Comparison of ENCODE assay signal across 25 cellular contexts in genomic region chr11:6229911-6230310, GRCh38. TPM values are rescaled to one million over a fixed set of nuclear protein-coding genes. Genes with fewer than 3 reads are reported as not detected.
DNase-seq lines count a peak whose midpoint lies in the region; ATAC-seq, FAIRE-seq and TF ChIP-seq lines count a peak whose summit lies in the region.
"Had no signal": no experiment of that assay in that cellular context is flagged by ENCODE, and none has a peak within 500 bp of the region (broad histone marks: within the 10 kb centered on the region; RNA-seq: fewer than 3 reads in every experiment).

No MANE protein-coding gene starts in this region.

- H3K9me3 ChIP-seq in GM12878 (replicated peaks; ENCODE audit: control insufficient read depth, insufficient read depth, low read length) = no peaks in the 10 kb centered on the region; the same call in 2 of the 3 replicates
- H3K9me3 ChIP-seq in naive thymus-derived CD4-positive, alpha-beta T cell (ENCODE audit: control insufficient read depth in 2 of 3, low read length in 3 of 3) = no peaks in the 10 kb centered on the region
- H3K9me3 ChIP-seq in stomach = no peaks in the 10 kb centered on the region
- H3K9me3 ChIP-seq: suprapubic skin had no signal

- H3K4me1 Mint-ChIP-seq in naive thymus-derived CD4-positive, alpha-beta T cell = peaks cover 49 to 91% (median 83%) of the 10 kb centered on the region in 7 donors

- H3K27ac ChIP-seq in GM12878 (ENCODE audit: control insufficient read depth, insufficient read depth) (no peak overlapping the region), stomach (peak overlapping the region in 2 of 5 donors; percentile 16 to 48)
- H3K27ac ChIP-seq in naive thymus-derived CD4-positive, alpha-beta T cell (ENCODE audit: low read depth, low read length) = no peak overlapping the region
- H3K27ac ChIP-seq: epithelial cell of prostate, PC-9, suprapubic skin had no signal

- in situ Hi-C loops in GM12878 (cut with MboI) = no loop called here

- peak overlapping the region in 5 of 10 donors; percentile 16 to 34 (median 18) for H3K4me3 Mint-ChIP-seq in naive thymus-derived CD4-positive, alpha-beta T cell
- H3K4me3 Mint-ChIP-seq: activated B cell treated with CpG ODN at 0.5 μM for 24 hours had no signal

- peaks cover 0 to 2% (median 0%) of the 10 kb centered on the region in 11 donors for H3K9me3 Mint-ChIP-seq in naive thymus-derived CD4-positive, alpha-beta T cell
- H3K9me3 Mint-ChIP-seq: activated B cell treated with CpG ODN at 0.5 μM for 24 hours; CD4-positive, CD25-positive, alpha-beta regulatory T cell had no signal

- no peak for TF ChIP-seq POLR2A in GM12878 (IDR thresholded peaks at IDR 0.05; ENCODE audit: low read depth, low read length)
- no peak for TF ChIP-seq POLR2A in stomach (IDR thresholded peaks at IDR 0.05)

- DNase-seq in NK-92 treated with Interleukin-12 subunit alpha and Interleukin-12 subunit beta, amount 100 ng/mL, for 24 hours (lab: John Stamatoyannopoulos, UW) = peak; percentile 51
- DNase-seq in NK-92 (lab: John Stamatoyannopoulos, UW; ENCODE audit: unreplicated experiment) (no peak), GM12878 (ENCODE audit: low read depth, low spot score) (no peak), stomach (no peak), T1000 (lab: John Stamatoyannopoulos, UW) (no peak), putamen (ENCODE audit: low spot score) (no peak)
- DNase-seq in Jurkat, Clone E6-1 (ENCODE audit: low read depth, low spot score) = peak; percentile 48
- DNase-seq in naive thymus-derived CD4-positive, alpha-beta T cell = no peak
- DNase-seq: 8988T; activated B cell treated with CpG ODN at 0.5 μM for 24 hours; activated T-cell treated with anti-CD3 and anti-CD28 coated beads for 4 hours; anterior cingulate cortex; IMR-90; NCI-H1417; NCI-H345; PC-9; stimulated activated CD4-positive, alpha-beta T cell treated with anti-CD3 and anti-CD28 coated beads, Interleukin-15, amount 100 ng/mL, for 24 hours; SW 1271 had no signal

- no peak for TF ChIP-seq RAD21 in GM12878 (IDR thresholded peaks at IDR 0.05; ENCODE audit: insufficient read depth, low read depth, low read length)

- H4K20me1 ChIP-seq in GM12878 (ENCODE audit: control insufficient read depth, insufficient read depth) = no peaks in the 10 kb centered on the region

- H3K27ac Mint-ChIP-seq in naive thymus-derived CD4-positive, alpha-beta T cell = peak overlapping the region in 5 of 9 donors; percentile 8 to 73 (median 34)
- H3K27ac Mint-ChIP-seq: activated B cell treated with CpG ODN at 0.5 μM for 24 hours had no signal

- no peak for TF ChIP-seq CTCF in GM12878 (IDR thresholded peaks at IDR 0.05 in 2 of 3, conservative IDR thresholded peaks at IDR 0.05 in 1 of 3; ENCODE audit: control insufficient read depth in 2 of 3, extremely low read depth in 1 of 3, insufficient read depth in 1 of 3, low read depth in 3 of 3, low read length in 3 of 3)
- TF ChIP-seq CTCF in stomach (IDR thresholded peaks at IDR 0.05) = no peak

- H3K36me3 ChIP-seq in GM12878 (ENCODE audit: control insufficient read depth in 2 of 2, insufficient read depth in 2 of 2, low read length in 1 of 2) (no peaks in the 10 kb centered on the region), stomach (no peaks in the 10 kb centered on the region)
- no peaks in the 10 kb centered on the region for H3K36me3 ChIP-seq in naive thymus-derived CD4-positive, alpha-beta T cell (ENCODE audit: control insufficient read depth in 2 of 3, insufficient read depth in 3 of 3, low read length in 3 of 3)
- H3K36me3 ChIP-seq: suprapubic skin had no signal

- H3K27me3 ChIP-seq in GM12878 (replicated peaks in 1 of 2; ENCODE audit: control insufficient read depth in 2 of 2, insufficient read depth in 2 of 2, low read length in 1 of 2) (no peaks in the 10 kb centered on the region), stomach (no peaks in the 10 kb centered on the region)
- H3K27me3 ChIP-seq in naive thymus-derived CD4-positive, alpha-beta T cell (ENCODE audit: control insufficient read depth in 2 of 2, insufficient read depth in 2 of 2, low read length in 2 of 2) = no peaks in the 10 kb centered on the region
- H3K27me3 ChIP-seq: suprapubic skin had no signal

- no peak overlapping the region for H3K4me3 ChIP-seq in Jurkat, Clone E6-1 (ENCODE audit: low read length)
- H3K4me3 ChIP-seq in GM12878 (no peak overlapping the region), stomach (no peak overlapping the region)
- H3K4me3 ChIP-seq in naive thymus-derived CD4-positive, alpha-beta T cell (ENCODE audit: low read length) = no peak overlapping the region
- H3K4me3 ChIP-seq: PC-9, suprapubic skin had no signal

- SMC1A ChIA-PET in GM12878 (lab: Charles Lee; ENCODE audit: uncharacterized antibody, unreplicated experiment) = interaction anchor here (0.6 to 2.7 kb wide), 10 partner anchors 9 to 629 kb away, joined by 3 to 14 read pairs (median 4); partner anchors contain the start of gene CNGA4

- no peak for TF ChIP-seq EP300 in GM12878 (IDR thresholded peaks at IDR 0.05; ENCODE audit: borderline replicate concordance in 1 of 2, control insufficient read depth in 1 of 2, low read depth in 2 of 2, low read length in 2 of 2)
- no peak for TF ChIP-seq EP300 in stomach (IDR thresholded peaks at IDR 0.05)

- CTCF ChIA-PET in GM12878 (lab: Yijun Ruan, JAX) = interaction anchor here (0.6 to 1.9 kb wide), 8 partner anchors 8 to 527 kb away, joined by 3 to 12 read pairs (median 4); no protein-coding TSS in a partner anchor
- CTCF ChIA-PET in naive thymus-derived CD4-positive, alpha-beta T cell (lab: Charles Lee) = no interaction called here

- POLR2A ChIA-PET in GM12878 (lab: Charles Lee) = interaction anchor here (0.6 to 1.0 kb wide), 3 partner anchors 236 to 1299 kb away, joined by 3 to 4 read pairs (median 3); no protein-coding TSS in a partner anchor
- POLR2A ChIA-PET in naive thymus-derived CD4-positive, alpha-beta T cell (lab: Charles Lee) = no interaction called here

- intact Hi-C loops in GM12878 (cut with micrococcal nuclease; ENCODE audit: unreplicated experiment) (loop anchor here (10.0 kb wide), 2 partner anchors 255 to 515 kb away; partner anchors contain the start of genes ARFIP2 and TIMM10B), stomach (cut with DNase I; ENCODE audit: low total_unique reads) (no loop called here)
- intact Hi-C loops in naive thymus-derived CD4-positive, alpha-beta T cell (cut with micrococcal nuclease) = loop anchor here (5.0 to 10.0 kb wide), 5 partner anchors 1285 to 1838 kb away; partner anchors contain the start of genes TRIM21 (in 2 of the 2), EIF3F (in 1 of the 2) and PPFIBP2 (in 1 of the 2)

- 0% methylated on average over 2 of the region's 2 CpGs for WGBS in GM12878 (ENCODE audit: insufficient coverage, insufficient replicate concordance, low lambda C conversion rate, missing lambda C conversion rate)
- 20 to 53% (median 33%) methylated on average over 2 of the region's 2 CpGs for WGBS in stomach, 5 donors

- H3K79me2 ChIP-seq in GM12878 (ENCODE audit: control insufficient read depth, insufficient read depth, low read length) = peaks cover 21% of the 10 kb centered on the region

- peaks cover 0 to 31% (median 16%) of the 10 kb centered on the region in 5 donors for H3K36me3 Mint-ChIP-seq in naive thymus-derived CD4-positive, alpha-beta T cell

- RAD21 ChIA-PET in GM12878 (lab: Charles Lee; ENCODE audit: unreplicated experiment) = interaction anchor here (0.8 kb wide), 2 partner anchors 28 to 1266 kb away, joined by 3 read pairs; no protein-coding TSS in a partner anchor

- H3K4me1 ChIP-seq in GM12878 (ENCODE audit: control insufficient read depth, insufficient read depth, low read length) = peaks cover 3% of the 10 kb centered on the region; the same call in 1 of the 2 replicates
- peaks cover 14 to 32% of the 10 kb centered on the region in 2 donors for H3K4me1 ChIP-seq in naive thymus-derived CD4-positive, alpha-beta T cell (ENCODE audit: control insufficient read depth in 2 of 2, insufficient read depth in 2 of 2, low read length in 2 of 2)
- peaks cover 21 to 69% (median 44%) of the 10 kb centered on the region in 4 donors for H3K4me1 ChIP-seq in stomach

- BruUV-seq in GM12878 (replicated peaks; lab: Mats Ljungman, UMichigan) = no TSS peak

- H3K4me2 ChIP-seq in GM12878 (ENCODE audit: control insufficient read depth, insufficient read depth) = peak overlapping the region; percentile 1; the same call in 1 of the 2 replicates
- H3K4me2 ChIP-seq: PC-9 had no signal

- no peak overlapping the region for H2AFZ ChIP-seq in GM12878 (ENCODE audit: control insufficient read depth, low read depth, low read length)
- H2AFZ ChIP-seq: PC-9 had no signal

- no peak for FAIRE-seq in GM12878 (lab: Jason Lieb, UNC)
- FAIRE-seq: islet of Langerhans had no signal

- H3K27me3 Mint-ChIP-seq in naive thymus-derived CD4-positive, alpha-beta T cell = no peaks in the 10 kb centered on the region
- H3K27me3 Mint-ChIP-seq: activated B cell treated with CpG ODN at 0.5 μM for 24 hours; CD4-positive, CD25-positive, alpha-beta regulatory T cell; progenitor cell of endocrine pancreas had no signal

- peak; percentile 3; the same call in 2 of the 3 replicates for ATAC-seq in GM12878
- ATAC-seq in naive thymus-derived CD4-positive, alpha-beta T cell = no peak

- H3K9ac ChIP-seq in GM12878 (ENCODE audit: control insufficient read depth, insufficient read depth, low read length) = no peak overlapping the region

RNA-seq across cellular contexts. Expression of gene FHIP1B, which starts 4.5 kb away (rescaled TPM):
- polyA plus RNA-seq in Jurkat, Clone E6-1 (2012; ENCODE audit: insufficient read depth, insufficient read length) = 22.6 TPM
- total RNA-seq in GM12878 (2013; cell fraction: nucleolus; rRNA removed) = 44.9 and 53.5 TPM in 2 replicates
- 12.0 and 16.0 TPM in 2 replicates for total RNA-seq in GM12878 (2014; rRNA removed)
- 7.4 and 8.8 TPM in 2 replicates for total RNA-seq in GM12878 (2014; rRNA removed; fragmentation: Illumina TruSeq; extraction: Trizol)
- 14.9 and 17.0 TPM in 2 replicates for total RNA-seq in GM12878 (2021)
- polyA plus RNA-seq in GM12878 (2011; ENCODE audit: low read depth) = 10.5 TPM
- polyA plus RNA-seq in GM12878 (2011; rRNA removed) = 18.1 and 28.1 TPM in 2 replicates
- polyA plus RNA-seq in GM12878 (2011; cell fraction: cytosol; rRNA removed) = 38.7 and 45.4 TPM in 2 replicates
- polyA plus RNA-seq in GM12878 (2011; cell fraction: nucleus; rRNA removed) = 186 and 193 TPM in 2 replicates
- 12.9 and 13.4 TPM in 2 replicates for polyA plus RNA-seq in GM12878 (2012)
- 7.7 and 11.6 TPM in 2 replicates for polyA plus RNA-seq in GM12878 (2014; fragmentation: Illumina TruSeq; extraction: Trizol)
- 1 to 10 TPM in 1 of 2 experiments, under 1 TPM in 1; 0.90 to 1.3 TPM for polyA plus RNA-seq in GM12878 (2014; fragmentation: Nextera tagmentation; extraction: Ambion mirVana)
- polyA plus RNA-seq in GM12878 (2014; rRNA removed) = 24.6 and 25.3 TPM in 2 replicates
- 10 to 100 TPM in 1 of 2 experiments, 1 to 10 TPM in 1; 7.8 to 10.7 TPM for polyA plus RNA-seq in GM12878 (2016; fragmentation: Nextera tagmentation; extraction: Ambion mirVana)
- polyA minus RNA-seq in GM12878 (2011; rRNA and poly(A)+ RNA removed) = 29.3 and 35.3 TPM in 2 replicates
- polyA minus RNA-seq in GM12878 (2011; cell fraction: cytosol; rRNA and poly(A)+ RNA removed) = 6.4 and 7.8 TPM in 2 replicates
- 41.0 and 53.2 TPM in 2 replicates for polyA minus RNA-seq in GM12878 (2011; cell fraction: nucleus; rRNA and poly(A)+ RNA removed)
- 10 to 100 TPM; 26.8 to 52.4 (median 44.3) TPM for total RNA-seq in naive thymus-derived CD4-positive, alpha-beta T cell
- 10 to 100 TPM in 1 of 2 donors, 1 to 10 TPM in 1; 9.7 to 20.3 TPM for polyA plus RNA-seq in naive thymus-derived CD4-positive, alpha-beta T cell
- 100 to 1,000 TPM in 2 of 5 donors, 10 to 100 TPM in 3; 22.9 to 324 (median 44.6) TPM for total RNA-seq in stomach
- 10 to 100 TPM; 17.0 to 32.1 (median 19.6) TPM for polyA plus RNA-seq in stomach

RNA-seq across cellular contexts. Expression of gene CNGA4, which starts 9.0 kb away (rescaled TPM):
- polyA plus RNA-seq in Jurkat, Clone E6-1 (2012; ENCODE audit: insufficient read depth, insufficient read length) = not detected
- 0.24 and 0.46 TPM in 2 replicates for total RNA-seq in GM12878 (2013; cell fraction: nucleolus; rRNA removed)
- 0.06 and 0.11 TPM in 2 replicates for total RNA-seq in GM12878 (2014; rRNA removed)
- not detected in 2 replicates for total RNA-seq in GM12878 (2014; rRNA removed; fragmentation: Illumina TruSeq; extraction: Trizol)
- total RNA-seq in GM12878 (2021) = 0.10 TPM in 1 of 2 replicates, not detected in the other
- not detected for polyA plus RNA-seq in GM12878 (2011; ENCODE audit: low read depth)
- polyA plus RNA-seq in GM12878 (2011; rRNA removed) = 0.12 and 0.26 TPM in 2 replicates
- polyA plus RNA-seq in GM12878 (2011; cell fraction: cytosol; rRNA removed) = 0.22 and 0.23 TPM in 2 replicates
- 0.35 and 0.55 TPM in 2 replicates for polyA plus RNA-seq in GM12878 (2011; cell fraction: nucleus; rRNA removed)
- polyA plus RNA-seq in GM12878 (2012) = 0.20 and 0.28 TPM in 2 replicates
- polyA plus RNA-seq in GM12878 (2014; fragmentation: Illumina TruSeq; extraction: Trizol) = 0.07 and 0.13 TPM in 2 replicates
- polyA plus RNA-seq in GM12878 (2014; fragmentation: Nextera tagmentation; extraction: Ambion mirVana) = not detected
- 0.05 and 0.08 TPM in 2 replicates for polyA plus RNA-seq in GM12878 (2014; rRNA removed)
- polyA plus RNA-seq in GM12878 (2016; fragmentation: Nextera tagmentation; extraction: Ambion mirVana) = not detected
- polyA minus RNA-seq in GM12878 (2011; rRNA and poly(A)+ RNA removed) = 0.31 and 0.37 TPM in 2 replicates
- not detected in 2 replicates for polyA minus RNA-seq in GM12878 (2011; cell fraction: cytosol; rRNA and poly(A)+ RNA removed)
- 0.24 and 0.38 TPM in 2 replicates for polyA minus RNA-seq in GM12878 (2011; cell fraction: nucleus; rRNA and poly(A)+ RNA removed)
- total RNA-seq in naive thymus-derived CD4-positive, alpha-beta T cell = under 1 TPM in 4 of 5 experiments, not detected in 1; 0.32 to 0.62 (median 0.37) TPM
- polyA plus RNA-seq in naive thymus-derived CD4-positive, alpha-beta T cell = not detected
- total RNA-seq in stomach = not detected
- under 1 TPM in 1 of 3 donors, not detected in 2; 0.08 TPM for polyA plus RNA-seq in stomach
- total RNA-seq: suprapubic skin had no signal
- polyA plus RNA-seq: CD4-positive, CD25-positive, alpha-beta regulatory T cell had no signal

RNA-seq across cellular contexts. Expression of gene C11orf42, which starts 24.6 kb away (rescaled TPM):
- not detected for polyA plus RNA-seq in Jurkat, Clone E6-1 (2012; ENCODE audit: insufficient read depth, insufficient read length)
- not detected in 2 replicates for total RNA-seq in GM12878 (2013; cell fraction: nucleolus; rRNA removed)
- total RNA-seq in GM12878 (2014; rRNA removed) (not detected in 2 replicates), GM12878 (2014; rRNA removed; fragmentation: Illumina TruSeq; extraction: Trizol) (not detected in 2 replicates), GM12878 (2021) (not detected in 2 replicates), stomach (not detected)
- not detected for polyA plus RNA-seq in GM12878 (2011; ENCODE audit: low read depth)
- polyA plus RNA-seq in GM12878 (2011; rRNA removed) (not detected in 2 replicates), GM12878 (2014; fragmentation: Illumina TruSeq; extraction: Trizol) (not detected in 2 replicates), GM12878 (2014; fragmentation: Nextera tagmentation; extraction: Ambion mirVana) (not detected), GM12878 (2014; rRNA removed) (not detected in 2 replicates), GM12878 (2016; fragmentation: Nextera tagmentation; extraction: Ambion mirVana) (under 1 TPM in 1 of 2 experiments, not detected in 1; 0.19 TPM), stomach (not detected)
- polyA plus RNA-seq in GM12878 (2011; cell fraction: cytosol; rRNA removed) = not detected in 2 replicates
- polyA plus RNA-seq in GM12878 (2011; cell fraction: nucleus; rRNA removed) = not detected in 2 replicates
- 0.13 TPM in 1 of 2 replicates, not detected in the other for polyA plus RNA-seq in GM12878 (2012)
- not detected in 2 replicates for polyA minus RNA-seq in GM12878 (2011; rRNA and poly(A)+ RNA removed)
- polyA minus RNA-seq in GM12878 (2011; cell fraction: cytosol; rRNA and poly(A)+ RNA removed) = not detected in 2 replicates
- not detected in 2 replicates for polyA minus RNA-seq in GM12878 (2011; cell fraction: nucleus; rRNA and poly(A)+ RNA removed)
- total RNA-seq in naive thymus-derived CD4-positive, alpha-beta T cell = not detected
- polyA plus RNA-seq in naive thymus-derived CD4-positive, alpha-beta T cell = not detected
- total RNA-seq: activated B cell treated with CpG ODN at 0.5 μM for 24 hours; CD4-positive, CD25-positive, alpha-beta regulatory T cell; glomerular endothelial cell; IMR-90; mononuclear cell; PC-9; progenitor cell of endocrine pancreas; suprapubic skin had no signal
- polyA plus RNA-seq: CD4-positive, CD25-positive, alpha-beta regulatory T cell; IMR-90 had no signal

RNA-seq across cellular contexts. Expression of gene CCKBR, which starts 29.7 kb away (rescaled TPM):
- polyA plus RNA-seq in Jurkat, Clone E6-1 (2012; ENCODE audit: insufficient read depth, insufficient read length) = 11.7 TPM
- total RNA-seq in GM12878 (2013; cell fraction: nucleolus; rRNA removed) = not detected in 2 replicates
- total RNA-seq in GM12878 (2014; rRNA removed) (not detected in 2 replicates), GM12878 (2014; rRNA removed; fragmentation: Illumina TruSeq; extraction: Trizol) (not detected in 2 replicates), GM12878 (2021) (not detected in 2 replicates), stomach (10 to 100 TPM in 4 of 5 donors, not detected in 1; 17.5 to 47.8 (median 30.2) TPM)
- not detected for polyA plus RNA-seq in GM12878 (2011; ENCODE audit: low read depth)
- polyA plus RNA-seq in GM12878 (2011; rRNA removed) (not detected in 2 replicates), GM12878 (2014; fragmentation: Illumina TruSeq; extraction: Trizol) (not detected in 2 replicates), GM12878 (2014; fragmentation: Nextera tagmentation; extraction: Ambion mirVana) (not detected), GM12878 (2014; rRNA removed) (not detected in 2 replicates), GM12878 (2016; fragmentation: Nextera tagmentation; extraction: Ambion mirVana) (not detected), stomach (10 to 100 TPM in 1 of 3 donors, 1 to 10 TPM in 2; 6.5 to 11.5 (median 7.5) TPM)
- not detected in 2 replicates for polyA plus RNA-seq in GM12878 (2011; cell fraction: cytosol; rRNA removed)
- not detected in 2 replicates for polyA plus RNA-seq in GM12878 (2011; cell fraction: nucleus; rRNA removed)
- not detected in 2 replicates for polyA plus RNA-seq in GM12878 (2012)
- not detected in 2 replicates for polyA minus RNA-seq in GM12878 (2011; rRNA and poly(A)+ RNA removed)
- not detected in 2 replicates for polyA minus RNA-seq in GM12878 (2011; cell fraction: cytosol; rRNA and poly(A)+ RNA removed)
- not detected in 2 replicates for polyA minus RNA-seq in GM12878 (2011; cell fraction: nucleus; rRNA and poly(A)+ RNA removed)
- not detected for total RNA-seq in naive thymus-derived CD4-positive, alpha-beta T cell
- not detected for polyA plus RNA-seq in naive thymus-derived CD4-positive, alpha-beta T cell
- total RNA-seq: activated B cell treated with CpG ODN at 0.5 μM for 24 hours; CD4-positive, CD25-positive, alpha-beta regulatory T cell; glomerular endothelial cell; IMR-90; mononuclear cell; PC-9 had no signal
- polyA plus RNA-seq: CD4-positive, CD25-positive, alpha-beta regulatory T cell; IMR-90 had no signal

RNA-seq across cellular contexts. Expression of gene OR52W1, which starts 30.9 kb away (rescaled TPM):
- polyA plus RNA-seq in Jurkat, Clone E6-1 (2012; ENCODE audit: insufficient read depth, insufficient read length) = not detected
- total RNA-seq in GM12878 (2013; cell fraction: nucleolus; rRNA removed) = not detected in 2 replicates
- not detected in 2 replicates for total RNA-seq in GM12878 (2014; rRNA removed)
- not detected in 2 replicates for total RNA-seq in GM12878 (2014; rRNA removed; fragmentation: Illumina TruSeq; extraction: Trizol)
- total RNA-seq in GM12878 (2021) = not detected in 2 replicates
- polyA plus RNA-seq in GM12878 (2011; ENCODE audit: low read depth) = not detected
- polyA plus RNA-seq in GM12878 (2011; rRNA removed) = not detected in 2 replicates
- polyA plus RNA-seq in GM12878 (2011; cell fraction: cytosol; rRNA removed) = not detected in 2 replicates
- polyA plus RNA-seq in GM12878 (2011; cell fraction: nucleus; rRNA removed) = not detected in 2 replicates
- not detected in 2 replicates for polyA plus RNA-seq in GM12878 (2012)
- polyA plus RNA-seq in GM12878 (2014; fragmentation: Illumina TruSeq; extraction: Trizol) = not detected in 2 replicates
- not detected for polyA plus RNA-seq in GM12878 (2014; fragmentation: Nextera tagmentation; extraction: Ambion mirVana)
- polyA plus RNA-seq in GM12878 (2014; rRNA removed) = not detected in 2 replicates
- not detected for polyA plus RNA-seq in GM12878 (2016; fragmentation: Nextera tagmentation; extraction: Ambion mirVana)
- not detected in 2 replicates for polyA minus RNA-seq in GM12878 (2011; rRNA and poly(A)+ RNA removed)
- not detected in 2 replicates for polyA minus RNA-seq in GM12878 (2011; cell fraction: cytosol; rRNA and poly(A)+ RNA removed)
- not detected in 2 replicates for polyA minus RNA-seq in GM12878 (2011; cell fraction: nucleus; rRNA and poly(A)+ RNA removed)
- not detected for total RNA-seq in naive thymus-derived CD4-positive, alpha-beta T cell
- not detected for polyA plus RNA-seq in naive thymus-derived CD4-positive, alpha-beta T cell
- total RNA-seq in stomach = not detected
- not detected for polyA plus RNA-seq in stomach
- total RNA-seq: activated B cell treated with CpG ODN at 0.5 μM for 24 hours; CD4-positive, CD25-positive, alpha-beta regulatory T cell; glomerular endothelial cell; IMR-90; mononuclear cell; PC-9; progenitor cell of endocrine pancreas; suprapubic skin had no signal
- polyA plus RNA-seq: CD4-positive, CD25-positive, alpha-beta regulatory T cell; IMR-90 had no signal

Comparison
In these comparisons a context has a peak if more than half of its experiments do, and no peak if none do; other contexts are left out.
1. DNase-seq: peak in NK-92 treated with Interleukin-12 subunit alpha and Interleukin-12 subunit beta, amount 100 ng/mL, for 24 hours (single experiment) and Jurkat, Clone E6-1 (single experiment); none in NK-92 (single experiment), GM12878 (single experiment), naive thymus-derived CD4-positive, alpha-beta T cell (0 of 9), stomach (single experiment), T1000 (single experiment) and putamen (single experiment).